ENCODE assay signal across 1 cellular context in the genomic region with DNA sequence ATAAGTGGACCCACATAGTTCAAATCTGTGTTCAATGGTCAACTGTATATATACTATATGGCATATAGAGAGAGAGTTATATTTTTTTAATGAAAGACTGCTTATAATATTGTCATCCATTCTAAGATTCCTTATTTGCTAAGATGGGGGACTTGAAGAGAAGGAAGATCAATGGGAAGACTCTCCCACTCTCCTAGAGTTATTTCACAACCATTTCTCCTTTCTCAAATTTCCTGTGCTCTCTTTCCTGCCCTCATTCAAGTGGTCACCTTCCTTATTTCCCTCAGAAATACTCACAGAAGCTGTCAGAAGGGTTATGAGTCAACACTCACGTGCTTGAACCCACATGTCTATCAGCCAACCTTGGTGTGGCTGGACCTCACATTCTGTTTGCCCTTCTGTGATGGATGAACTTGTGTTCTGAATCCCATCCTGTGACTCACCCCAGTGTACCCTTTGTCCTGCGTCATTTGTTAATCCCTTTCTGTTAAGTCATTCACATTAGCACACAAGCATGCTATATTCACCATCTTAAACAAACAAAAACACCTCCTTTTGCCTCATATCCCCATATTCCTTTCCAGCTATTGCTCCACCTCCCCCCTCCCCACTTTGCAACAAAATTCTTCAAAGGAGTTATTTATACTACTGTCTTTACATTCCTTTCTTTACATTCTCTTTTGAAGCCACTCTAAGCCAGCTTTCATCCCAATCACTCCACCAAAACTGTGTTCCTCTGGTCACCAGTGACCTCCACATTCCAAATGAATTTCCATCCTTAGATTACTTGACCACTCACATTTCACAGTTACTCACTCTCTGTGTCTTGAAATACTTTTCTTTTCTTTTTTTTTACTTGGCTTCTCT.
TF ChIP-seq lines count a peak whose summit lies in the region.

No MANE protein-coding gene starts in this region.

TF ChIP-seq in H1, 55 proteins besides CTCF, POLR2A, EP300 and RAD21:
- no peak for TF ChIP-seq SRF (IDR thresholded peaks at IDR 0.05; ENCODE audit: low read depth, low read length)
- TF ChIP-seq JUND (IDR thresholded peaks at IDR 0.05; ENCODE audit: low read length) = no peak
- no peak for TF ChIP-seq CBX8 (IDR thresholded peaks at IDR 0.05; ENCODE audit: borderline replicate concordance, low read depth, low read length)
- TF ChIP-seq GABPA (IDR thresholded peaks at IDR 0.05; ENCODE audit: borderline replicate concordance, insufficient read depth, low read length) = no peak
- no peak for TF ChIP-seq TCF12 (IDR thresholded peaks at IDR 0.05; ENCODE audit: low read depth, low read length)
- TF ChIP-seq, protein P1, sequence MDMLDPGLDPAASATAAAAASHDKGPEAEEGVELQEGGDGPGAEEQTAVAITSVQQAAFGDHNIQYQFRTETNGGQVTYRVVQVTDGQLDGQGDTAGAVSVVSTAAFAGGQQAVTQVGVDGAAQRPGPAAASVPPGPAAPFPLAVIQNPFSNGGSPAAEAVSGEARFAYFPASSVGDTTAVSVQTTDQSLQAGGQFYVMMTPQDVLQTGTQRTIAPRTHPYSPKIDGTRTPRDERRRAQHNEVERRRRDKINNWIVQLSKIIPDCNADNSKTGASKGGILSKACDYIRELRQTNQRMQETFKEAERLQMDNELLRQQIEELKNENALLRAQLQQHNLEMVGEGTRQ (IDR thresholded peaks at IDR 0.05; ENCODE audit: low read length) = no peak
